14 cellular contexts compared by ENCODE assay signal in the genomic region with DNA sequence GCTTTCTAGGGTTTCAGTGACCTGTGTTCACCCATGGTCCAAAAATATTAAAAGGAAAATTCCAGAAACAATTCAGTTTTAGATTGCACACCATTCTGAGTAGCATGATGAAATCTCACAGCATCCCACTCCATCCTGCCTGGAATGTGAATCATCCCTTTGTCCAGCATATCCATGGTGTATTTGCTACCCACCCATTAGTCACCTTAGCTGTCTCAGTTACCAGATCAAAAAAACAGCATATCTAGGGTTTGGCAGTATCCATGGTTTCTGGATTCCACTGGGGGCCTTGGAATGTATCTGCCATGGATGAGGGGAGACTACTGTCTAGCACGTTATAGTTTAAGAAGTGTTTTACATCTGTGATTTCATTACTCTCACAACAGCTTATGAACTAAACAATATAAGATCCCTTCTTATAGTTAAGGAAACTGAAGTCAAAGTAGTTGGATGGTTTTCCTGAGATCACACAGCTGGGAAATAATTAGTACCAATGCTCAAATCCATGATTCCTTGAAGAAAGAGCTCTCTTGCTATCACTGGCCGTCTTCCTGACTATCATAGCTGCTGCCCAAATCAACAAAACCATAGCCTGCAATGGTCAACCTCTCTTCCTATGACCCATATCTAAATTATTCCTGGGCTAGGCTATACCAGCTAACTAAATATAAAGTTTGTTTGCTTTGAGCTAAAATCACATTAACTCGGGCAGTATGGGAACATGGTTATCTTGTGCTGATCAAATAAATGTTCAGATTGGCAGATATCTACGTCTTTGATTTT.
DNase-seq lines count a peak whose midpoint lies in the region; ATAC-seq, FAIRE-seq and TF ChIP-seq lines count a peak whose summit lies in the region.
"Had no signal": no experiment of that assay in that cellular context is flagged by ENCODE, and none has a peak within 500 bp of the region (broad histone marks: within the 10 kb centered on the region; RNA-seq: fewer than 3 reads in every experiment).

No MANE protein-coding gene starts in this region.

- peaks cover 0 to 6% (median 0%) of the 10 kb centered on the region in 5 experiments for H3K9me3 Mint-ChIP-seq in brain
- H3K9me3 Mint-ChIP-seq: H9 had no signal

- TF ChIP-seq CTCF in right atrium auricular region (IDR thresholded peaks at IDR 0.05) (no peak), brain (conservative IDR thresholded peaks at IDR 0.05) (no peak), lower lobe of right lung (IDR thresholded peaks at IDR 0.05) (no peak)

- H3K27ac Mint-ChIP-seq in brain = peak overlapping the region in 3 of 5 experiments; percentile 46 to 76 (median 59)
- H3K27ac Mint-ChIP-seq: H9 had no signal

- H3K36me3 Mint-ChIP-seq in brain = no peaks in the 10 kb centered on the region

- no peaks in the 10 kb centered on the region for H3K9me3 ChIP-seq in right atrium auricular region
- H3K9me3 ChIP-seq in lower lobe of right lung = no peaks in the 10 kb centered on the region
- no peaks in the 10 kb centered on the region for H3K9me3 ChIP-seq in small intestine (ENCODE audit: control insufficient read depth, low read depth)
- H3K9me3 ChIP-seq: BE2C had no signal

- ATAC-seq in lower lobe of right lung (no peak), GM18520 (IDR thresholded peaks at IDR 0.05; ENCODE audit: unreplicated experiment) (no peak), GM21447 (IDR thresholded peaks at IDR 0.05; ENCODE audit: unreplicated experiment) (no peak)
- ATAC-seq: GM12878 had no signal

- H3K27me3 ChIP-seq in right atrium auricular region (no peaks in the 10 kb centered on the region), lower lobe of right lung (ENCODE audit: low read depth) (no peaks in the 10 kb centered on the region), small intestine (ENCODE audit: control insufficient read depth in 2 of 2, insufficient read depth in 2 of 2, low read length in 2 of 2) (no peaks in the 10 kb centered on the region)
- H3K27me3 ChIP-seq: BE2C, cardiac muscle cell had no signal

- H3K36me3 ChIP-seq in right atrium auricular region (peaks cover 28% of the 10 kb centered on the region), lower lobe of right lung (peaks cover 43% of the 10 kb centered on the region), small intestine (ENCODE audit: control insufficient read depth in 2 of 2, insufficient read depth in 2 of 2, low read length in 2 of 2) (peaks cover 0 to 24% of the 10 kb centered on the region in 2 donors)
- H3K36me3 ChIP-seq: BE2C had no signal

- intact Hi-C loops in cardiac septum (cut with DNase I) = no loop called here
- intact Hi-C loops in lower lobe of right lung (cut with DNase I) = no loop called here

- H3K4me3 ChIP-seq in right atrium auricular region (no peak overlapping the region), lower lobe of right lung (no peak overlapping the region), small intestine (ENCODE audit: low read depth in 1 of 2, low read length in 2 of 2) (no peak overlapping the region)
- H3K4me3 ChIP-seq: cardiac muscle cell, GM12878 had no signal

- peaks cover 8% of the 10 kb centered on the region for H3K27me3 Mint-ChIP-seq in brain

- H3K4me1 ChIP-seq in right atrium auricular region = peaks cover 0 to 41% of the 10 kb centered on the region in 2 donors
- peaks cover 43% of the 10 kb centered on the region for H3K4me1 ChIP-seq in lower lobe of right lung
- H3K4me1 ChIP-seq in small intestine (ENCODE audit: control insufficient read depth in 2 of 2, insufficient read depth in 1 of 2, low read depth in 1 of 2, low read length in 1 of 2) = no peaks in the 10 kb centered on the region
- H3K4me1 ChIP-seq: BE2C had no signal

- no peak overlapping the region for H3K4me3 Mint-ChIP-seq in brain
- H3K4me3 Mint-ChIP-seq: H9 had no signal

- WGBS in small intestine, 3 donors = 80 to 90% (median 82%) methylated on average over 4 of the region's 4 CpGs

- H3K27ac ChIP-seq in right atrium auricular region (peak overlapping the region; percentile 72 to 73), lower lobe of right lung (peak overlapping the region; percentile 57), small intestine (ENCODE audit: low read depth in 1 of 2, low read length in 1 of 2) (no peak overlapping the region)

- H3K4me1 Mint-ChIP-seq in brain = peaks cover 29% of the 10 kb centered on the region

- DNase-seq in right atrium auricular region (ENCODE audit: low spot score) (no peak), cardiac septum (ENCODE audit: low spot score) (no peak), lower lobe of right lung (no peak), small intestine (no peak), 8988T (no peak)
- DNase-seq: activated CD4-positive, alpha-beta T cell treated with anti-CD3 and anti-CD28 coated beads for 1 hour; BE2C; H9; NCI-H774 had no signal

- no peak for FAIRE-seq in small intestine (lab: Jason Lieb, UNC)
- FAIRE-seq: GM12878 had no signal

Comparison
In these comparisons a context has a peak if more than half of its experiments do, and no peak if none do; other contexts are left out.
1. H3K27ac ChIP-seq: peak in right atrium auricular region (2 of 2) and lower lobe of right lung (single experiment); none in small intestine (0 of 2).